10 cellular contexts compared by ENCODE assay signal in the genomic region with DNA sequence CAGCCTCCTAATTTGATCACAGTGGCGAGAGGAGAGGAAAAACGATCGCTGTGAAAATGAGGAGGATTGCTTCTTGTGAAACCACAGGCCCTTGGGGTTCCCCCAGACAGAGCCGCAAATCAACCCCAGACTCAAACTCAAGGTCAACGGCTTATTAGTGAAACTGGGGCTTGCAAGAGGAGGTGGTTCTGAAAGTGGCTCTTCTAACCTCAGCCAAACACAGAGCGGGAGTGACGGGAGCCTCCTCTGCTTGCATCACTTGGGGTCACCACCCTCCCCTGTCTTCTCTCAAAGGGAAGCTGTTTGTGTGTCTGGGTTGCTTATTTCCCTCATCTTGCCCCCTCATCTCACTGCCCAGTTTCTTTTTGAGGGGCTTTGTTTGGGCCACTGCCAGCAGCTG. TPM values are rescaled to one million over a fixed set of nuclear protein-coding genes. Genes with fewer than 3 reads are reported as not detected.
DNase-seq lines count a peak whose midpoint lies in the region; ATAC-seq and TF ChIP-seq lines count a peak whose summit lies in the region.
"Had no signal": no experiment of that assay in that cellular context is flagged by ENCODE, and none has a peak within 500 bp of the region (broad histone marks: within the 10 kb centered on the region; RNA-seq: fewer than 3 reads in every experiment).

No MANE protein-coding gene starts in this region.

- ATAC-seq in GM18519 (IDR thresholded peaks at IDR 0.05; ENCODE audit: low FRiP score, unreplicated experiment) (peak; percentile 75), GM19351 (IDR thresholded peaks at IDR 0.05; ENCODE audit: unreplicated experiment) (peak; percentile 97), HG03103 (IDR thresholded peaks at IDR 0.05; ENCODE audit: low read depth, unreplicated experiment) (peak; percentile 86), GM18505 (IDR thresholded peaks at IDR 0.05; ENCODE audit: unreplicated experiment) (no peak), left colon (no peak)

- no peak for TF ChIP-seq POLR2A in GM18505 (IDR thresholded peaks at IDR 0.05; ENCODE audit: borderline replicate concordance, extremely low read depth, insufficient read depth, insufficient read length)
- no peak for TF ChIP-seq POLR2A in esophagus squamous epithelium (IDR thresholded peaks at IDR 0.05)

- H3K4me1 ChIP-seq in esophagus squamous epithelium: peaks cover 0 to 3% (median 0%) of the 10 kb centered on the region in 3 donors

- 68 to 82% methylated on average over 4 to 7 of the region's 7 CpGs for WGBS in esophagus squamous epithelium, 2 donors

- H3K27me3 ChIP-seq in esophagus squamous epithelium: peaks cover 0 to 52% (median 0%) of the 10 kb centered on the region in 4 donors

- no peak overlapping the region for H3K27ac ChIP-seq in esophagus squamous epithelium

- H3K4me3 ChIP-seq in esophagus squamous epithelium: no peak overlapping the region

- no peak for TF ChIP-seq CTCF in esophagus squamous epithelium (IDR thresholded peaks at IDR 0.05)

- intact Hi-C loops in esophagus squamous epithelium (cut with DNase I) (no loop called here), left colon (cut with DNase I, micrococcal nuclease) (no loop called here)

- peak; percentile 34 for DNase-seq in ecto neural progenitor cell (ENCODE audit: low spot score)
- DNase-seq in NCI-H345 treated with DMSO at 0.1 percent for 48 hours (lab: John Stamatoyannopoulos, UW; ENCODE audit: unreplicated experiment): no peak
- DNase-seq in esophagus squamous epithelium (lab: John Stamatoyannopoulos, UW): no peak
- DNase-seq in left colon: no peak
- DNase-seq: NCI-H510A treated with DMSO at 0.1 percent for 48 hours had no signal

- H3K36me3 ChIP-seq in esophagus squamous epithelium: no peaks in the 10 kb centered on the region

- H3K9me3 ChIP-seq in esophagus squamous epithelium: no peaks in the 10 kb centered on the region

RNA-seq across cellular contexts. Expression of gene SAYSD1, which starts 28.7 kb away (rescaled TPM):
- total RNA-seq in esophagus squamous epithelium (10 to 100 TPM; 11.0 to 12.6 (median 11.6) TPM), left colon (10 to 100 TPM; 15.4 to 17.0 TPM)

RNA-seq across cellular contexts. Expression of gene GLP1R, which starts 37.7 kb away (rescaled TPM):
- total RNA-seq in esophagus squamous epithelium (under 1 TPM in 2 of 4 donors, not detected in 2; under 0.01 to 0.15 TPM), left colon (not detected)
- total RNA-seq: T-helper 2 cell treated with Interferon-gamma antibody and Interleukin-4, amounts not matched to agents 100 ng/mL and 5 ng/mL, for 36 hours had no signal

Comparison
In these comparisons a context has a peak if more than half of its experiments do, and no peak if none do; other contexts are left out.
1. ATAC-seq: peak in GM18519 (single experiment), GM19351 (single experiment) and HG03103 (single experiment); none in GM18505 (single experiment) and left colon (single experiment).